In genomic region chr2:120562218-120563005, GRCh38 we compare ENCODE assay signal across 2 cellular contexts.
TF ChIP-seq lines count a peak whose summit lies in the region.

No MANE protein-coding gene starts in this region.

TF ChIP-seq in IMR-90, 13 proteins besides CTCF, POLR2A, EP300 and RAD21 (continued from another document):
- TF ChIP-seq ELK1 (IDR thresholded peaks at IDR 0.05; ENCODE audit: borderline replicate concordance, low read depth, low read length) (no peak), BHLHE40 (IDR thresholded peaks at IDR 0.05; ENCODE audit: low read depth, low read length) (no peak)

TF ChIP-seq in SK-N-SH, 30 proteins besides CTCF, POLR2A, EP300 and RAD21 (continued from another document):
- TF ChIP-seq YY1 (IDR thresholded peaks at IDR 0.05; ENCODE audit: low read depth): no peak
- TF ChIP-seq RCOR1 (IDR thresholded peaks at IDR 0.05; ENCODE audit: low read length): no peak
- TF ChIP-seq MXI1 (IDR thresholded peaks at IDR 0.05; ENCODE audit: low read depth, low read length): no peak
- TF ChIP-seq GABPA (IDR thresholded peaks at IDR 0.05; ENCODE audit: low read depth): no peak
- TF ChIP-seq MEF2A (IDR thresholded peaks at IDR 0.05; ENCODE audit: borderline replicate concordance, low read depth): no peak
- no peak for TF ChIP-seq ELF1 (IDR thresholded peaks at IDR 0.05)
- TF ChIP-seq IRF3 (IDR thresholded peaks at IDR 0.05; ENCODE audit: low read depth, low read length): no peak
- no peak for TF ChIP-seq NFIC (IDR thresholded peaks at IDR 0.05; ENCODE audit: borderline replicate concordance)
- no peak for TF ChIP-seq SMC3 (IDR thresholded peaks at IDR 0.05; ENCODE audit: low read depth, low read length)
- no peak for TF ChIP-seq GATA2 (CRISPR knock-in tag; IDR thresholded peaks at IDR 0.05)
- TF ChIP-seq POLR2AphosphoS5 (IDR thresholded peaks at IDR 0.05; ENCODE audit: low read depth, low read length): no peak
- no peak for TF ChIP-seq FOSL2 (IDR thresholded peaks at IDR 0.05; ENCODE audit: borderline replicate concordance, low read depth)
- no peak for TF ChIP-seq EZH2phosphoT487 (IDR thresholded peaks at IDR 0.05; ENCODE audit: borderline replicate concordance, low read depth)
- TF ChIP-seq CHD2 (IDR thresholded peaks at IDR 0.05; ENCODE audit: low read length, partially characterized antibody): no peak
- no peak for TF ChIP-seq TAF1 (IDR thresholded peaks at IDR 0.05; ENCODE audit: borderline replicate concordance, low read depth, low read length)
- no peak for TF ChIP-seq JUND (IDR thresholded peaks at IDR 0.05)
TF ChIP-seq in SK-N-SH: peak in this region for 0.
